Comparison of ENCODE assay signal across 8 cellular contexts in the genomic region with DNA sequence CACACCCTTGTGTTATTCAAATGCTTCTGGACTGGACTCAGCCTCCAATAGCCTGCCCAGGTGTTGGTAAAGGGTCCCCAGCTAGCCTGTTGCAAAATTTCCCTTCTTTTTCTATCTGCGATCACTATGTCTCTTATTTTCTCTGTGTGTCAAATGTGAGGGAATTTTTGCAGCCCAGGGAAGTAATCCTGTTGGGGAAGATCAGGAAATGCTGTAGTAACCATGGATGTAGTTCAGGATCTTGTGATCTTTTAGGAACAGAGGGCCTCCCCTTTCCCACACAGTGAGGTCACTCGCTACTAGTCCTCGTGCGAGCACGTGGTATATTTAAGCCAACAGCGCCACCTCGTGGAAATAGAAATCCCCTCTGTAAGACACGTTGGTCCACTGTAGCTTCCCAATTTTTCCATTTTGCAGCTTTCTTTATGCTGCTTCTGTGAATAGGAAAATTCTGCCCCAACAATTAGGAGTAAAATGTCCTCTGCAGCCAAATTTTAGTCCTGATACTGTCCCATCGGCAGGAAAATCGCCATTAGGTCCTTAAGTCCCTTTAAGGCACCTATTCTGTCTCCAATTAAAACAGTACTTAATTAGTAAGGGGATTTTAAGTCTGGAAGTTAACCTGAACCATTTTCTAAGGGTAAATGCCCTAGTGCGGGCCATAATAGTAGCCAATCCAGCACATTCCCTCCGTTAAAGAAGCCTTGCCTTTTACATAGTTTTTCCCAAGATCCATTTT. TPM values are rescaled to one million over a fixed set of nuclear protein-coding genes. Genes with fewer than 3 reads are reported as not detected.
DNase-seq lines count a peak whose midpoint lies in the region; FAIRE-seq and TF ChIP-seq lines count a peak whose summit lies in the region.

No MANE protein-coding gene starts in this region.

- no peak overlapping the region for H3K4me3 Mint-ChIP-seq in mesothelial cell of epicardium

- no peaks in the 10 kb centered on the region for H3K4me1 ChIP-seq in uterus

- H3K36me3 ChIP-seq in uterus = no peaks in the 10 kb centered on the region

- intact Hi-C loops in uterus (cut with DNase I; ENCODE audit: low total_unique reads) = no loop called here

- no peak overlapping the region for H3K27ac ChIP-seq in uterus

- DNase-seq in NCI-H2227 (lab: John Stamatoyannopoulos, UW; ENCODE audit: unreplicated experiment) = peak; percentile 58
- DNase-seq in NCI-H2227 treated with DMSO at 0.1 percent for 48 hours (lab: John Stamatoyannopoulos, UW) = no peak
- peak; percentile 75 for DNase-seq in NCI-H1048 (lab: John Stamatoyannopoulos, UW)
- peak; percentile 63 for DNase-seq in activated CD4-positive, CD25-positive, alpha-beta regulatory T cell treated with anti-CD3 and anti-CD28 coated beads, Interleukin-2, amount 50 U/mL, for 72 hours
- peak; percentile 55 to 80 for DNase-seq in dermis microvascular lymphatic vessel endothelial cell (ENCODE audit: low read depth in 2 of 2)
- no peak for DNase-seq in mesothelial cell of epicardium (ENCODE audit: low spot score in 2 of 2, unreplicated experiment in 2 of 2)
- peak in 1 of 2 donors; percentile 25 for DNase-seq in uterus
- no peak for DNase-seq in HTR-8/SVneo (ENCODE audit: insufficient read length, low spot score)

- H3K4me1 Mint-ChIP-seq in mesothelial cell of epicardium = no peaks in the 10 kb centered on the region

- FAIRE-seq in HTR-8/SVneo (lab: Jason Lieb, UNC) = no peak

- H3K27me3 Mint-ChIP-seq in mesothelial cell of epicardium (ENCODE audit: low read depth) = no peaks in the 10 kb centered on the region

- no peak for TF ChIP-seq POLR2A in uterus (IDR thresholded peaks at IDR 0.05)

- peaks cover 6% of the 10 kb centered on the region for H3K36me3 Mint-ChIP-seq in mesothelial cell of epicardium

- no peaks in the 10 kb centered on the region for H3K27me3 ChIP-seq in uterus

- no peak overlapping the region for H3K27ac Mint-ChIP-seq in mesothelial cell of epicardium

- peaks cover 0 to 23% of the 10 kb centered on the region in 2 donors for H3K9me3 ChIP-seq in uterus

- no peak overlapping the region for H3K4me3 ChIP-seq in uterus

- peaks cover 58% of the 10 kb centered on the region for H3K9me3 Mint-ChIP-seq in mesothelial cell of epicardium

- TF ChIP-seq CTCF in mesothelial cell of epicardium (IDR thresholded peaks at IDR 0.05; ENCODE audit: unreplicated experiment) (peak; percentile 22), uterus (IDR thresholded peaks at IDR 0.05) (peak in 3 of 4 experiments; percentile 35 to 55 (median 39))

RNA-seq across cellular contexts. Expression of gene SMCO1, which starts 4.0 kb away (rescaled TPM):
- total RNA-seq in dermis microvascular lymphatic vessel endothelial cell = not detected in 2 replicates
- total RNA-seq in mesothelial cell of epicardium = not detected in 3 replicates
- total RNA-seq in uterus = not detected

RNA-seq across cellular contexts. Expression of gene RNF168, which starts 15.6 kb away (rescaled TPM):
- total RNA-seq in dermis microvascular lymphatic vessel endothelial cell = 19.5 and 21.2 TPM in 2 replicates
- total RNA-seq in mesothelial cell of epicardium = 19.5 to 21.3 TPM (median 21.0 TPM) in 3 replicates
- 10 to 100 TPM in 3 of 4 donors, 1 to 10 TPM in 1; 9.4 to 35.2 (median 18.6) TPM for total RNA-seq in uterus

RNA-seq across cellular contexts. Expression of gene WDR53, which starts 49.2 kb away (rescaled TPM):
- 6.3 and 6.8 TPM in 2 replicates for total RNA-seq in dermis microvascular lymphatic vessel endothelial cell
- 12.3 to 15.7 TPM (median 13.4 TPM) in 3 replicates for total RNA-seq in mesothelial cell of epicardium
- total RNA-seq in uterus = 10 to 100 TPM in 1 of 4 donors, 1 to 10 TPM in 2, under 1 TPM in 1; 0.26 to 10.6 (median 8.8) TPM

RNA-seq across cellular contexts. Expression of gene FBXO45, which starts 49.3 kb away (rescaled TPM):
- total RNA-seq in dermis microvascular lymphatic vessel endothelial cell (12.6 and 14.3 TPM in 2 replicates), mesothelial cell of epicardium (9.1 to 9.4 TPM (median 9.4 TPM) in 3 replicates), uterus (10 to 100 TPM in 1 of 4 donors, 1 to 10 TPM in 3; 5.0 to 25.2 (median 8.9) TPM)

Comparison
In these comparisons a context has a peak if more than half of its experiments do, and no peak if none do; other contexts are left out.
1. DNase-seq: peak in NCI-H2227 (single experiment), NCI-H1048 (single experiment), activated CD4-positive, CD25-positive, alpha-beta regulatory T cell treated with anti-CD3 and anti-CD28 coated beads, Interleukin-2, amount 50 U/mL, for 72 hours (single experiment) and dermis microvascular lymphatic vessel endothelial cell (2 of 2); none in NCI-H2227 treated with DMSO at 0.1 percent for 48 hours (single experiment), mesothelial cell of epicardium (0 of 2) and HTR-8/SVneo (single experiment).